In the genomic region with DNA sequence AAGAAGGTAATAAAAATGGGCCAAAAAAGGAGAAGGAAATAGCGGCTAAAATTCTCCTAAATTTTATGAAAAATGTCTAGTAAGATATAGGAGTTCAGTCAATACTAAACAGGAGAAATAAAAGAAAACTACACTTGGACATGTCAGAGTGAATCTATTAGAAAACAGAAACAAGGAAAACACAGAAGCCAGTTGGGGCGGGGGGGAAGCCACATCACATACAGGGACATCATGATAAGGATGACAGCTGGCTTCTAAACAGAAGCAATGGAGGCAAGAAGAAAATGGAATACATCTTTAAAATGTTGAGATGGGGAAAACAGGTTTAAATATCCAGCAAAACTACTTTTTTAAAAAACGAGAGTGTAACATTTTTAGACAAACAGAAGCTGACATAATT, we compare ENCODE assay signal across 25 cellular contexts.
DNase-seq lines count a peak whose midpoint lies in the region; ATAC-seq, FAIRE-seq and TF ChIP-seq lines count a peak whose summit lies in the region.
"Had no signal": no experiment of that assay in that cellular context is flagged by ENCODE, and none has a peak within 500 bp of the region (broad histone marks: within the 10 kb centered on the region; RNA-seq: fewer than 3 reads in every experiment).

No MANE protein-coding gene starts in this region.

- no peak for TF ChIP-seq EP300 in K562 (IDR thresholded peaks at IDR 0.05; ENCODE audit: low read length)

- no peak for DNase-seq in natural killer cell treated with Interleukin-12 subunit alpha and Interleukin-12 subunit beta and Interleukin-15 and Interleukin-18, amount 100 ng/mL, for 72 hours (ENCODE audit: low spot score)
- DNase-seq in natural killer cell = no peak
- peak; percentile 12 to 21 (median 16) for DNase-seq in K562 (ENCODE audit: extremely low read depth in 1 of 4, low spot score in 3 of 4)
- no peak for DNase-seq in NCI-H1694 (lab: John Stamatoyannopoulos, UW)
- DNase-seq in NCI-H1417 treated with DMSO at 0.1 percent for 48 hours (lab: John Stamatoyannopoulos, UW) = no peak
- no peak for DNase-seq in SW 1271 (lab: John Stamatoyannopoulos, UW)
- DNase-seq: 8988T; ACHN; AML-193; BE2C; Calu3; CD4-positive, alpha-beta T cell; COR-L47; DMS53; DMS79 treated with DMSO at 0.1 percent for 48 hours; GF-D8; GOT3 had no signal

- no peaks in the 10 kb centered on the region for H3K27me3 Mint-ChIP-seq in natural killer cell treated with Interleukin-12 subunit alpha and Interleukin-12 subunit beta and Interleukin-15 and Interleukin-18, amount 100 ng/mL, for 72 hours
- H3K27me3 Mint-ChIP-seq in natural killer cell (ENCODE audit: low read depth in 2 of 2) = no peaks in the 10 kb centered on the region
- H3K27me3 Mint-ChIP-seq: CD4-positive, alpha-beta T cell had no signal

- POLR2A ChIA-PET in HEK293 (lab: Yijun Ruan, JAX) (no interaction called here), K562 (lab: Yijun Ruan, JAX) (no interaction called here)

- intact Hi-C loops in natural killer cell (cut with micrococcal nuclease) = no loop called here
- intact Hi-C loops in K562 (cut with micrococcal nuclease) = no loop called here

- H3K4me3 ChIP-seq in HEK293 (ENCODE audit: low read depth, low read length) = no peak overlapping the region
- no peak overlapping the region for H3K4me3 ChIP-seq in K562
- H3K4me3 ChIP-seq: A549; BLaER1 treated with 17β-estradiol and CSF1 and Interleukin-3, amounts not matched to agents 10 nM and 100 nM; HAP-1 had no signal

- H4K20me1 ChIP-seq in K562 (replicated peaks; ENCODE audit: control insufficient read depth, insufficient read depth, low read length) = no peaks in the 10 kb centered on the region
- H4K20me1 ChIP-seq: BLaER1 treated with 17β-estradiol and CSF1 and Interleukin-3, amounts not matched to agents 10 nM and 100 nM had no signal

- in situ Hi-C loops in K562 (cut with MboI) = no loop called here

- WGBS in K562 (ENCODE audit: insufficient coverage, low coverage, missing lambda C conversion rate) = 60% methylated on average over 3 of the region's 3 CpGs

- no peaks in the 10 kb centered on the region for H3K79me2 ChIP-seq in K562 (ENCODE audit: control insufficient read depth, insufficient read depth, low read length)

- no peak for ATAC-seq in natural killer cell treated with Interleukin-12 subunit alpha and Interleukin-12 subunit beta and Interleukin-15 and Interleukin-18, amount 100 ng/mL, for 72 hours
- ATAC-seq in natural killer cell (no peak), K562 (no peak)
- ATAC-seq: A549 had no signal

- no peak for FAIRE-seq in K562 (lab: Jason Lieb, UNC)
- FAIRE-seq: A549, GM12891, GM18507, H54 had no signal

- peaks cover 7% of the 10 kb centered on the region for H3K9me3 Mint-ChIP-seq in natural killer cell treated with Interleukin-12 subunit alpha and Interleukin-12 subunit beta and Interleukin-15 and Interleukin-18, amount 100 ng/mL, for 72 hours
- H3K9me3 Mint-ChIP-seq in natural killer cell = peaks cover 5 to 6% of the 10 kb centered on the region in 2 donors

- H3K4me1 ChIP-seq in HEK293 (ENCODE audit: control insufficient read depth, insufficient read depth, low read length) (no peaks in the 10 kb centered on the region), K562 (replicated peaks in 1 of 2; ENCODE audit: control insufficient read depth in 2 of 2, insufficient read depth in 2 of 2, low read length in 2 of 2) (peaks cover 0 to 13% of the 10 kb centered on the region in 2 experiments; a peak in 3 of 5 replicates)
- H3K4me1 ChIP-seq: A549; BE2C; BLaER1 treated with 17β-estradiol and CSF1 and Interleukin-3, amounts not matched to agents 10 nM and 100 nM had no signal

- no peak overlapping the region for H3K27ac ChIP-seq in HEK293 (ENCODE audit: extremely low read depth, low read depth, low read length)
- H3K27ac ChIP-seq in K562 (ENCODE audit: extremely low read depth, low read depth, low read length) = no peak overlapping the region
- H3K27ac ChIP-seq: A549; BLaER1 treated with 17β-estradiol and CSF1 and Interleukin-3, amounts not matched to agents 10 nM and 100 nM had no signal

- H3K36me3 ChIP-seq in HEK293 (ENCODE audit: control insufficient read depth in 2 of 2, insufficient read depth in 1 of 2, low read length in 2 of 2) = no peaks in the 10 kb centered on the region
- H3K36me3 ChIP-seq in K562 (ENCODE audit: control insufficient read depth, insufficient read depth, low read length) = no peaks in the 10 kb centered on the region
- H3K36me3 ChIP-seq: BE2C; BLaER1 treated with 17β-estradiol and CSF1 and Interleukin-3, amounts not matched to agents 10 nM and 100 nM; HAP-1 had no signal

- peak overlapping the region; percentile 3 for H3K4me3 Mint-ChIP-seq in natural killer cell treated with Interleukin-12 subunit alpha and Interleukin-12 subunit beta and Interleukin-15 and Interleukin-18, amount 100 ng/mL, for 72 hours
- H3K4me3 Mint-ChIP-seq in natural killer cell = no peak overlapping the region
- H3K4me3 Mint-ChIP-seq: CD14-positive monocyte; CD4-positive, alpha-beta T cell had no signal

- H3K9me3 ChIP-seq in HEK293 (ENCODE audit: control insufficient read depth, insufficient read depth, low read depth, low read length) (no peaks in the 10 kb centered on the region), K562 (replicated peaks; ENCODE audit: control insufficient read depth, insufficient read depth, low read depth, low read length) (peaks cover 6% of the 10 kb centered on the region; the same call in 1 of the 2 replicates)
- H3K9me3 ChIP-seq: BE2C, HAP-1 had no signal

- H2AFZ ChIP-seq in K562 (ENCODE audit: low read depth, low read length) = no peak overlapping the region

- peaks cover 16 to 35% of the 10 kb centered on the region in 2 donors for H3K4me1 Mint-ChIP-seq in natural killer cell treated with Interleukin-12 subunit alpha and Interleukin-12 subunit beta and Interleukin-15 and Interleukin-18, amount 100 ng/mL, for 72 hours (ENCODE audit: low read depth in 2 of 2)
- H3K4me1 Mint-ChIP-seq in natural killer cell = no peaks in the 10 kb centered on the region

- no peak overlapping the region for H3K4me2 ChIP-seq in K562 (ENCODE audit: insufficient read depth, low read length)
- H3K4me2 ChIP-seq: A549; BLaER1 treated with 17β-estradiol and CSF1 and Interleukin-3, amounts not matched to agents 10 nM and 100 nM had no signal

- TF ChIP-seq CTCF in natural killer cell (IDR thresholded peaks at IDR 0.05) (no peak), HEK293 (tag by site-specific recombination; IDR thresholded peaks at IDR 0.05) (no peak), K562 (IDR thresholded peaks at IDR 0.05 in 2 of 3, conservative IDR thresholded peaks at IDR 0.05 in 1 of 3; ENCODE audit: insufficient read depth in 2 of 3, low read depth in 1 of 3, low read length in 3 of 3) (no peak)

- peaks cover 22% of the 10 kb centered on the region for H3K36me3 Mint-ChIP-seq in natural killer cell treated with Interleukin-12 subunit alpha and Interleukin-12 subunit beta and Interleukin-15 and Interleukin-18, amount 100 ng/mL, for 72 hours
- H3K36me3 Mint-ChIP-seq in natural killer cell = peaks cover 17% of the 10 kb centered on the region

- no peaks in the 10 kb centered on the region for H3K9me1 ChIP-seq in K562 (ENCODE audit: control insufficient read depth, insufficient read depth, low read length)

- BruUV-seq in K562 (replicated peaks; lab: Mats Ljungman, UMichigan) = no TSS peak

- CTCF ChIA-PET in HEK293 (lab: Yijun Ruan, JAX) = no interaction called here
- CTCF ChIA-PET in K562 (lab: Yijun Ruan, JAX; ENCODE audit: low intra/inter-chr PET ratio) = no interaction called here

- H3K27me3 ChIP-seq in K562 (ENCODE audit: control insufficient read depth in 2 of 2, insufficient read depth in 2 of 2, low read length in 2 of 2) = no peaks in the 10 kb centered on the region
- H3K27me3 ChIP-seq: BE2C; BLaER1 treated with 17β-estradiol and CSF1 and Interleukin-3, amounts not matched to agents 10 nM and 100 nM had no signal

- no peak overlapping the region for H3K9ac ChIP-seq in K562 (ENCODE audit: insufficient read depth in 1 of 2, low read depth in 2 of 2, low read length in 2 of 2)
- H3K9ac ChIP-seq: BLaER1 treated with 17β-estradiol and CSF1 and Interleukin-3, amounts not matched to agents 10 nM and 100 nM had no signal

- no peak for TF ChIP-seq POLR2A in K562 (conservative IDR thresholded peaks at IDR 0.05)

- no peak for TF ChIP-seq RAD21 in K562 (CRISPR knock-in tag; conservative IDR thresholded peaks at IDR 0.05 in 1 of 2, IDR thresholded peaks at IDR 0.05 in 1 of 2)

- H3K27ac Mint-ChIP-seq in natural killer cell treated with Interleukin-12 subunit alpha and Interleukin-12 subunit beta and Interleukin-15 and Interleukin-18, amount 100 ng/mL, for 72 hours = peak overlapping the region; percentile 26 to 38
- H3K27ac Mint-ChIP-seq in natural killer cell = no peak overlapping the region
- H3K27ac Mint-ChIP-seq: CD14-positive monocyte; CD4-positive, alpha-beta T cell had no signal

TF ChIP-seq in HEK293, 187 proteins besides CTCF, POLR2A, EP300 and RAD21:
- no peak for TF ChIP-seq ZNF133 (tag by site-specific recombination; IDR thresholded peaks at IDR 0.05)
- TF ChIP-seq SETDB1 (IDR thresholded peaks at IDR 0.05; ENCODE audit: insufficient read length, low read length) = peak; percentile 33

TF ChIP-seq in K562, 482 proteins besides CTCF, POLR2A, EP300 and RAD21 (continues in another document):
- peak in 1 of 2 experiments; percentile 97; a peak in 2 of 3 replicates for TF ChIP-seq CBX3 (IDR thresholded peaks at IDR 0.05; ENCODE audit: borderline replicate concordance in 1 of 2, low read length in 2 of 2)
- TF ChIP-seq, protein P1, sequence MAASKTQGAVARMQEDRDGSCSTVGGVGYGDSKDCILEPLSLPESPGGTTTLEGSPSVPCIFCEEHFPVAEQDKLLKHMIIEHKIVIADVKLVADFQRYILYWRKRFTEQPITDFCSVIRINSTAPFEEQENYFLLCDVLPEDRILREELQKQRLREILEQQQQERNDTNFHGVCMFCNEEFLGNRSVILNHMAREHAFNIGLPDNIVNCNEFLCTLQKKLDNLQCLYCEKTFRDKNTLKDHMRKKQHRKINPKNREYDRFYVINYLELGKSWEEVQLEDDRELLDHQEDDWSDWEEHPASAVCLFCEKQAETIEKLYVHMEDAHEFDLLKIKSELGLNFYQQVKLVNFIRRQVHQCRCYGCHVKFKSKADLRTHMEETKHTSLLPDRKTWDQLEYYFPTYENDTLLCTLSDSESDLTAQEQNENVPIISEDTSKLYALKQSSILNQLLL (CRISPR knock-in tag; IDR thresholded peaks at IDR 0.05; ENCODE audit: borderline replicate concordance) = no peak

Comparison
In these comparisons a context has a peak if more than half of its experiments do, and no peak if none do; other contexts are left out.
1. H3K27ac Mint-ChIP-seq: peak in natural killer cell treated with Interleukin-12 subunit alpha and Interleukin-12 subunit beta and Interleukin-15 and Interleukin-18, amount 100 ng/mL, for 72 hours (2 of 2); none in natural killer cell (0 of 2).
2. DNase-seq: peak in K562 (4 of 4); none in natural killer cell treated with Interleukin-12 subunit alpha and Interleukin-12 subunit beta and Interleukin-15 and Interleukin-18, amount 100 ng/mL, for 72 hours (single experiment), natural killer cell (single experiment), NCI-H1694 (single experiment), NCI-H1417 treated with DMSO at 0.1 percent for 48 hours (single experiment) and SW 1271 (0 of 2).